Comparison of ENCODE assay signal across 8 cellular contexts in the genomic region with DNA sequence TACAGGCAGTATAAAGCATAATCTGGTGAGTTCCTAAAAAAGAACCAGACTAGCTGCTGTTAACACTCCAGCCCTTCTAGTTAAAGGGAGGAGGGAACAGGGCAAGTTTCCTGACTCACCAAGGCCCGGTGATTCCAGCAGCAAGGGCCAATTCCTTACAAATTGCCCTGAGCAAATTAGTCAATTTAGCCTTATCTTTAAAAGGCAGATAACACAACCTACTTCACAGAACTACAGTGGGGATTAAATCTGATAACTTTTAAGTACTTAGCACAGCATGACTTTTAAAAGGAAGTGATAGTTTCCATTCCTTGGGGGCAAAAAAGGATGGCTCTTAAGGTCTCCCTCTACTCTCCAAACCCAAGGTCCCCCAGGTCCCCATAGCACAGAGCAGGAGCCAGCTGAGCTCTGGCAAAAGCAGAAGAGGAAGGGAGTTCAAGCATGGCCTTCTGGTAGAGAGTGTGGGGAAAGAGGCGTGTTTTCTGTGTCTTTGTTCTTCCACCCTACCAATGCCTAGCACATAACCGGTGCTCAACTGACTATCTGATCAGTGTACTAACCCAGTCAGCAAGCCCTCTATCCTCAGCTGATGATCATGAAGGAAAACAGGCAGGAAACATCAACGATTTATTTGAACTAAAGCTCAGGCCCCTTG. TPM values are rescaled to one million over a fixed set of nuclear protein-coding genes. Genes with fewer than 3 reads are reported as not detected.
A peak's percentile ranks its signal among the peaks of the same experiment; 100 is the strongest.
DNase-seq lines count a peak whose midpoint lies in the region; ATAC-seq and TF ChIP-seq lines count a peak whose summit lies in the region.

No MANE protein-coding gene starts in this region.

- peaks cover 0 to 8% (median 0%) of the 10 kb centered on the region in 11 donors for H3K9me3 ChIP-seq in heart right ventricle

- H3K4me3 Mint-ChIP-seq in type B pancreatic cell, result peak overlapping the region; percentile 21
- no peak overlapping the region for H3K4me3 Mint-ChIP-seq in effector memory CD8-positive, alpha-beta T cell

- no peak overlapping the region for H3K4me3 ChIP-seq in heart right ventricle
- H3K4me3 ChIP-seq in dorsolateral prefrontal cortex, result peak overlapping the region in 5 of 59 donors; percentile 13 to 82 (median 78)

- H3K36me3 ChIP-seq in heart right ventricle, result peaks cover 0 to 10% (median 0%) of the 10 kb centered on the region in 9 donors

- peaks cover 23% of the 10 kb centered on the region for H3K36me3 Mint-ChIP-seq in type B pancreatic cell
- peaks cover 3% of the 10 kb centered on the region for H3K36me3 Mint-ChIP-seq in effector memory CD8-positive, alpha-beta T cell (ENCODE audit: insufficient read depth)

- DNase-seq in heart right ventricle, result no peak
- no peak for DNase-seq in left ventricle myocardium superior
- peak; percentile 80 for DNase-seq in M059J (ENCODE audit: low read depth)
- DNase-seq in caudate nucleus (lab: John Stamatoyannopoulos, UW), result peak in 4 of 61 donors; percentile 11 to 47 (median 12)
- DNase-seq in type B pancreatic cell (ENCODE audit: extremely low spot score, unreplicated experiment), result no peak
- DNase-seq in effector memory CD8-positive, alpha-beta T cell, result no peak
- DNase-seq in dorsolateral prefrontal cortex, result no peak

- peaks cover 0 to 74% (median 29%) of the 10 kb centered on the region in 9 donors for H3K4me1 ChIP-seq in heart right ventricle

- TF ChIP-seq CTCF in heart right ventricle (IDR thresholded peaks at IDR 0.05), result no peak
- no peak for TF ChIP-seq CTCF in type B pancreatic cell (conservative IDR thresholded peaks at IDR 0.05)
- TF ChIP-seq CTCF in dorsolateral prefrontal cortex (IDR thresholded peaks at IDR 0.05 in 54 of 56, conservative IDR thresholded peaks at IDR 0.05 in 2 of 56; ENCODE audit: low read depth in 1 of 56, partially characterized antibody in 56 of 56), result no peak

- H3K9me3 Mint-ChIP-seq in type B pancreatic cell, result no peaks in the 10 kb centered on the region
- H3K9me3 Mint-ChIP-seq in effector memory CD8-positive, alpha-beta T cell, result no peaks in the 10 kb centered on the region

- peak overlapping the region in 9 of 10 donors; percentile 32 to 83 (median 60) for H3K27ac ChIP-seq in heart right ventricle
- peak overlapping the region; percentile 94 for H3K27ac ChIP-seq in caudate nucleus (ENCODE audit: low read depth, low read length)
- peak overlapping the region in 27 of 59 donors; percentile 3 to 87 (median 65) for H3K27ac ChIP-seq in dorsolateral prefrontal cortex

- ATAC-seq in heart right ventricle (no peak), left ventricle myocardium superior (no peak), HG02763 (IDR thresholded peaks at IDR 0.05; ENCODE audit: unreplicated experiment) (no peak)
- no peak for ATAC-seq in effector memory CD8-positive, alpha-beta T cell (replicated peaks)

- intact Hi-C loops in heart right ventricle (cut with DNase I), result loop anchor here in 2 of 10 donors (2.0 to 5.0 kb wide), 2 partner anchors 17 to 34 kb away; no protein-coding TSS in a partner anchor
- intact Hi-C loops in left ventricle myocardium superior (cut with micrococcal nuclease), result no loop called here
- intact Hi-C loops in dorsolateral prefrontal cortex (cut with DNase I), result loop anchor here in 1 of 2 donors (10.0 kb wide), 2 partner anchors 143 to 167 kb away; no protein-coding TSS in a partner anchor

- H3K27me3 ChIP-seq in heart right ventricle (peaks cover 0 to 4% (median 0%) of the 10 kb centered on the region in 7 donors), dorsolateral prefrontal cortex (peaks cover 0 to 41% (median 8%) of the 10 kb centered on the region in 45 donors)

- WGBS in heart right ventricle, 2 donors, result 44 to 52% methylated on average over 4 of the region's 4 CpGs

- H3K27ac Mint-ChIP-seq in type B pancreatic cell, result no peak overlapping the region
- no peak overlapping the region for H3K27ac Mint-ChIP-seq in effector memory CD8-positive, alpha-beta T cell

- H3K27me3 Mint-ChIP-seq in type B pancreatic cell, result peaks cover 15% of the 10 kb centered on the region
- peaks cover 0 to 9% of the 10 kb centered on the region in 2 donors for H3K27me3 Mint-ChIP-seq in effector memory CD8-positive, alpha-beta T cell

- peaks cover 33% of the 10 kb centered on the region for H3K4me1 Mint-ChIP-seq in type B pancreatic cell (ENCODE audit: unreplicated experiment)
- H3K4me1 Mint-ChIP-seq in effector memory CD8-positive, alpha-beta T cell (ENCODE audit: low read depth in 2 of 2), result peaks cover 0 to 3% of the 10 kb centered on the region in 2 donors

RNA-seq across cellular contexts. Expression of a gene that starts 4.0 kb away (rescaled TPM):
- total RNA-seq in heart right ventricle (10 to 100 TPM; 31.2 to 59.1 (median 43.8) TPM), left ventricle myocardium superior (72.0 TPM), type B pancreatic cell (ENCODE audit: low replicate concordance) (17.3 and 37.8 TPM in 2 replicates), dorsolateral prefrontal cortex (10 to 100 TPM in 69 of 120 experiments, 1 to 10 TPM in 51; 4.7 to 28.4 (median 10.8) TPM)
- polyA plus RNA-seq in heart right ventricle, result 10 to 100 TPM; 10.6 to 19.0 TPM
- 37.9 and 57.8 TPM in 2 replicates for total RNA-seq in M059J (2014; rRNA removed; shearing (Covaris generic))
